8 cellular contexts compared by ENCODE assay signal in the genomic region with DNA sequence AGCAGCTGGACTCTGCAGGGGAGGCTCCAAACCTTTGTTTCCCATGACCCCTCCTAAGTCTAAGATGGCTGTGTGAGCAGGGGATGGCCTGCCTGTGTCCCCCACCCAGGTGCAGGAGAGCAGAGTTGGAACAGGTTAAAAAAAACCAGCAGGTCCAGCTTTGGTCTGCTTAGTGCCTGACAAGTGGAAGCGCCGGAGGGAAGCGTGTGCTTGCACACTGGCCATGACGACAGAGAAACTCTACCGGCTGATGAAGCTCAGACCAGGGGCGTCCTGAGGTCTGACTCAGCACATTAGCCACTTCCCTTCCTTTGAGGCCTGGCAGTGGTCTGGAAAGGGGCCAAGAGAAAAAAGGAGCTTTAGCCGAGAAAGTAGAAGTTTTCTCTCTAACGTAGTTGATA.
DNase-seq lines count a peak whose midpoint lies in the region; ATAC-seq and TF ChIP-seq lines count a peak whose summit lies in the region.

No MANE protein-coding gene starts in this region.

- ATAC-seq in GM21447 (IDR thresholded peaks at IDR 0.05; ENCODE audit: unreplicated experiment) (peak; percentile 84), natural killer cell (peak; percentile 38 to 79 (median 62)), GM19455 (IDR thresholded peaks at IDR 0.05; ENCODE audit: unreplicated experiment) (no peak), HG03025 (IDR thresholded peaks at IDR 0.05; ENCODE audit: low FRiP score, unreplicated experiment) (no peak)

- H3K27ac Mint-ChIP-seq in MCF 10A (ENCODE audit: low read depth, unreplicated experiment) (peak overlapping the region; percentile 35), natural killer cell (peak overlapping the region in 1 of 2 donors; percentile 51)

- no TSS peak for BruUV-seq in MCF 10A (replicated peaks; lab: Mats Ljungman, UMichigan)

- POLR2A ChIA-PET in MCF 10A (lab: Yijun Ruan, JAX), result interaction anchor here (0.6 kb wide), 1 partner anchor 13 kb away, joined by 3 read pairs; no protein-coding TSS in a partner anchor

- peak; percentile 90 for DNase-seq in DMS79 treated with DMSO at 0.1 percent for 48 hours (lab: John Stamatoyannopoulos, UW)
- peak; percentile 97 for DNase-seq in MV-4-11 (lab: John Stamatoyannopoulos, UW)
- DNase-seq in MCF 10A (ENCODE audit: unreplicated experiment), result peak; percentile 91
- DNase-seq in natural killer cell, result no peak
- no peak for DNase-seq in effector CD4-positive, alpha-beta T cell

- CTCF ChIA-PET in MCF 10A (lab: Yijun Ruan, JAX), result no interaction called here

- no peaks in the 10 kb centered on the region for H3K9me3 Mint-ChIP-seq in MCF 10A (ENCODE audit: unreplicated experiment)
- no peaks in the 10 kb centered on the region for H3K9me3 Mint-ChIP-seq in natural killer cell

- H3K36me3 Mint-ChIP-seq in MCF 10A (ENCODE audit: insufficient read depth, unreplicated experiment), result no peaks in the 10 kb centered on the region
- H3K36me3 Mint-ChIP-seq in natural killer cell, result no peaks in the 10 kb centered on the region

- no peak overlapping the region for H3K4me3 Mint-ChIP-seq in MCF 10A (ENCODE audit: unreplicated experiment)
- peak overlapping the region; percentile 33 for H3K4me3 Mint-ChIP-seq in natural killer cell

- H3K4me1 Mint-ChIP-seq in MCF 10A (ENCODE audit: insufficient read depth, unreplicated experiment) (peaks cover 12% of the 10 kb centered on the region), natural killer cell (peaks cover 19 to 25% of the 10 kb centered on the region in 2 donors)

- TF ChIP-seq CTCF in MCF 10A (IDR thresholded peaks at IDR 0.05; ENCODE audit: unreplicated experiment) (no peak), natural killer cell (IDR thresholded peaks at IDR 0.05) (no peak)

- no peaks in the 10 kb centered on the region for H3K27me3 Mint-ChIP-seq in MCF 10A (ENCODE audit: insufficient read depth, unreplicated experiment)
- peaks cover 19 to 44% of the 10 kb centered on the region in 2 donors for H3K27me3 Mint-ChIP-seq in natural killer cell (ENCODE audit: low read depth in 2 of 2)

- intact Hi-C loops in MCF 10A (cut with micrococcal nuclease), result no loop called here
- intact Hi-C loops in natural killer cell (cut with micrococcal nuclease), result no loop called here

Comparison
In these comparisons a context has a peak if more than half of its experiments do, and no peak if none do; other contexts are left out.
1. DNase-seq: peak in DMS79 treated with DMSO at 0.1 percent for 48 hours (single experiment), MV-4-11 (single experiment) and MCF 10A (single experiment); none in natural killer cell (single experiment) and effector CD4-positive, alpha-beta T cell (single experiment).
2. ATAC-seq: peak in GM21447 (single experiment) and natural killer cell (3 of 3); none in GM19455 (single experiment) and HG03025 (single experiment).